2 cellular contexts compared by ENCODE assay signal in the genomic region with DNA sequence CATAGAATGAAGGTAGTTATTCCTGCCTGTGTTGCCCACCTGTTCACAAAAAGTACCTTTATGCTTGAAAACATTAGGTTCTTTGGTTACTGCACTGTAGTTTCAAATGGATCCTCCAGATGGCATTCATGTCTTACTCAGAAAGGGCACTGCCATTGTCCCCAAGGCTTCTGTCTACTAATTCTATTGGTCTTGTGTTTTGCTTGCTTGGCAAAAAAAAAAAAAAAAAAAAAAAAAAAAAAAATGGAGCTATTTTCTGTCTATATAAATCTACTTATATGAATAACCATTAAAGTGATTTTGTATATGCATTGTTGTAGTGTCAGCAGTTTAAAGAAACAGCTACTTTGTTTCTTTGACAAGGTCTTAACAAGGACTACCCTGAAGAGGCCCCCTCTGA.
TF ChIP-seq lines count a peak whose summit lies in the region.

No MANE protein-coding gene starts in this region.

TF ChIP-seq in Ishikawa, 13 proteins besides CTCF, POLR2A, EP300 and RAD21:
- TF ChIP-seq TEAD4 (IDR thresholded peaks at IDR 0.05) = no peak

TF ChIP-seq in H1, 55 proteins besides CTCF, POLR2A, EP300 and RAD21:
- TF ChIP-seq MAFK (IDR thresholded peaks at IDR 0.05; ENCODE audit: low read depth, low read length) = no peak
- no peak for TF ChIP-seq CREB1 (IDR thresholded peaks at IDR 0.05)
- TF ChIP-seq, protein P1, sequence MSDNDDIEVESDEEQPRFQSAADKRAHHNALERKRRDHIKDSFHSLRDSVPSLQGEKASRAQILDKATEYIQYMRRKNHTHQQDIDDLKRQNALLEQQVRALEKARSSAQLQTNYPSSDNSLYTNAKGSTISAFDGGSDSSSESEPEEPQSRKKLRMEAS (IDR thresholded peaks at IDR 0.05) = no peak
- no peak for TF ChIP-seq SIX5 (IDR thresholded peaks at IDR 0.05; ENCODE audit: low read depth, low read length)
- TF ChIP-seq SIN3A (conservative IDR thresholded peaks at IDR 0.05 in 1 of 2, IDR thresholded peaks at IDR 0.05 in 1 of 2; ENCODE audit: low read depth in 1 of 2, low read length in 2 of 2) = no peak
- no peak for TF ChIP-seq CEBPB (IDR thresholded peaks at IDR 0.05; ENCODE audit: low read depth, low read length)
- TF ChIP-seq BACH1 (IDR thresholded peaks at IDR 0.05; ENCODE audit: low read length) = no peak
- no peak for TF ChIP-seq RXRA (IDR thresholded peaks at IDR 0.05; ENCODE audit: insufficient read depth, low read depth, low read length)
- no peak for TF ChIP-seq KDM1A (IDR thresholded peaks at IDR 0.05; ENCODE audit: borderline replicate concordance, low read length)
- no peak for TF ChIP-seq HDAC6 (IDR thresholded peaks at IDR 0.05; ENCODE audit: low read depth, low read length)
- TF ChIP-seq SUZ12 (IDR thresholded peaks at IDR 0.05; ENCODE audit: low read length) = no peak
- TF ChIP-seq, protein P2, sequence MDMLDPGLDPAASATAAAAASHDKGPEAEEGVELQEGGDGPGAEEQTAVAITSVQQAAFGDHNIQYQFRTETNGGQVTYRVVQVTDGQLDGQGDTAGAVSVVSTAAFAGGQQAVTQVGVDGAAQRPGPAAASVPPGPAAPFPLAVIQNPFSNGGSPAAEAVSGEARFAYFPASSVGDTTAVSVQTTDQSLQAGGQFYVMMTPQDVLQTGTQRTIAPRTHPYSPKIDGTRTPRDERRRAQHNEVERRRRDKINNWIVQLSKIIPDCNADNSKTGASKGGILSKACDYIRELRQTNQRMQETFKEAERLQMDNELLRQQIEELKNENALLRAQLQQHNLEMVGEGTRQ (IDR thresholded peaks at IDR 0.05; ENCODE audit: low read length) = no peak
- no peak for TF ChIP-seq BCL11A (IDR thresholded peaks at IDR 0.05; ENCODE audit: low read depth in 2 of 2, low read length in 2 of 2)
- no peak for TF ChIP-seq ASH2L (IDR thresholded peaks at IDR 0.05; ENCODE audit: low read length)
- no peak for TF ChIP-seq SIRT6 (IDR thresholded peaks at IDR 0.05; ENCODE audit: low read length)
- no peak for TF ChIP-seq CTBP2 (IDR thresholded peaks at IDR 0.05; ENCODE audit: borderline replicate concordance, insufficient read depth, insufficient read length, low read length)
- no peak for TF ChIP-seq FOSL1 (IDR thresholded peaks at IDR 0.05; ENCODE audit: insufficient read depth, low read depth, low read length)
- no peak for TF ChIP-seq PHF8 (conservative IDR thresholded peaks at IDR 0.05; ENCODE audit: low read depth, low read length)
TF ChIP-seq in H1: peak in this region for 0.
